In the genomic region with DNA sequence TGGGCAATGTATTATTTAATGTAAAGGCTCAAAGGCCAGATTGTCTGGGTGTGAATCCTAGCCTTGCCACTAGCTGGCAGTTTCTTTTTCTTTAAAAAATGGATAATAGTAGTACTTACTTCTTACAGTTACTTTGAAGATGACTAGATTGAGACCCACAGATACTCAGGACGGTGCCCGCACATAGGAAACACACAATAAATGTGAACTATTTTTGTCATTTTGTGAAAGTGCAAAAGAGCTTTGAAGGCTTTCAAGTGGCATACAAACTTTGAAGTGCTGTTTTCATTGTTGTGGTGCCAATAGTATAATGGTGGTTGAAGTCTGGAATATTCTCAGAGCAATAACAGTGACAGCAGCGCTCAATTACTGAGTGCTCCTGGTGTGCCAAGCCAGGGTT, we compare ENCODE assay signal across 22 cellular contexts.
DNase-seq lines count a peak whose midpoint lies in the region; ATAC-seq, FAIRE-seq and TF ChIP-seq lines count a peak whose summit lies in the region.
"Had no signal": no experiment of that assay in that cellular context is flagged by ENCODE, and none has a peak within 500 bp of the region (broad histone marks: within the 10 kb centered on the region; RNA-seq: fewer than 3 reads in every experiment).

No MANE protein-coding gene starts in this region.

- RAD21 ChIA-PET in GM12878 (lab: Charles Lee; ENCODE audit: unreplicated experiment), result interaction anchor here (0.9 kb wide), 1 partner anchor 167 kb away, joined by 3 read pairs; no protein-coding TSS in a partner anchor

- peaks cover 5% of the 10 kb centered on the region for H3K27me3 Mint-ChIP-seq in activated naive CD8-positive, alpha-beta T cell treated with anti-CD3 and anti-CD28 coated beads, Interleukin-2, amount 50 U/mL, for 24 hours
- peaks cover 33% of the 10 kb centered on the region for H3K27me3 Mint-ChIP-seq in activated naive CD8-positive, alpha-beta T cell treated with anti-CD3 and anti-CD28 coated beads for 36 hours

- BruUV-seq in GM12878 (replicated peaks; lab: Mats Ljungman, UMichigan), result no TSS peak

- H3K36me3 Mint-ChIP-seq in activated naive CD8-positive, alpha-beta T cell treated with anti-CD3 and anti-CD28 coated beads, Interleukin-2, amount 50 U/mL, for 24 hours (ENCODE audit: low read depth), result no peaks in the 10 kb centered on the region
- peaks cover 4% of the 10 kb centered on the region for H3K36me3 Mint-ChIP-seq in activated naive CD8-positive, alpha-beta T cell treated with anti-CD3 and anti-CD28 coated beads for 36 hours

- H3K9me2 ChIP-seq in Loucy (replicated peaks; ENCODE audit: low read depth, low read length), result no peaks in the 10 kb centered on the region

- H3K9me3 ChIP-seq in Loucy (ENCODE audit: insufficient read depth, low read depth, low read length) (no peaks in the 10 kb centered on the region), GM12878 (replicated peaks; ENCODE audit: control insufficient read depth, insufficient read depth, low read length) (no peaks in the 10 kb centered on the region; the same call in 2 of the 3 replicates)

- CTCF ChIA-PET in GM12878 (lab: Yijun Ruan, JAX), result interaction anchor here (2.2 kb wide), 1 partner anchor 462 kb away, joined by 9 read pairs; no protein-coding TSS in a partner anchor

- SMC1A ChIA-PET in GM12878 (lab: Charles Lee; ENCODE audit: uncharacterized antibody, unreplicated experiment), result no interaction called here

- H3K27ac ChIP-seq in GM12878 (ENCODE audit: control insufficient read depth, insufficient read depth), result no peak overlapping the region
- H3K27ac ChIP-seq: C4-2B, RWPE1 had no signal

- H3K4me1 ChIP-seq in Loucy (ENCODE audit: insufficient read depth, low read length, poor library complexity, severe bottlenecking) (no peaks in the 10 kb centered on the region), GM12878 (ENCODE audit: control insufficient read depth, insufficient read depth, low read length) (peaks cover 3% of the 10 kb centered on the region)

- TF ChIP-seq POLR2A in GM12878 (IDR thresholded peaks at IDR 0.05; ENCODE audit: low read depth, low read length), result no peak

- TF ChIP-seq EP300 in GM12878 (IDR thresholded peaks at IDR 0.05; ENCODE audit: borderline replicate concordance in 1 of 2, control insufficient read depth in 1 of 2, low read depth in 2 of 2, low read length in 2 of 2), result no peak

- H3K4me3 ChIP-seq in Loucy (ENCODE audit: low read length, poor library complexity, severe bottlenecking) (no peak overlapping the region), GM12878 (no peak overlapping the region)

- no peak overlapping the region for H3K4me3 Mint-ChIP-seq in activated naive CD8-positive, alpha-beta T cell treated with anti-CD3 and anti-CD28 coated beads, Interleukin-2, amount 50 U/mL, for 24 hours
- H3K4me3 Mint-ChIP-seq in activated naive CD8-positive, alpha-beta T cell treated with anti-CD3 and anti-CD28 coated beads for 36 hours, result no peak overlapping the region

- no peak for TF ChIP-seq RAD21 in GM12878 (IDR thresholded peaks at IDR 0.05; ENCODE audit: insufficient read depth, low read depth, low read length)

- peaks cover 5% of the 10 kb centered on the region for H3K9me3 Mint-ChIP-seq in activated naive CD8-positive, alpha-beta T cell treated with anti-CD3 and anti-CD28 coated beads, Interleukin-2, amount 50 U/mL, for 24 hours
- H3K9me3 Mint-ChIP-seq in activated naive CD8-positive, alpha-beta T cell treated with anti-CD3 and anti-CD28 coated beads for 36 hours, result peaks cover 8% of the 10 kb centered on the region

- intact Hi-C loops in GM12878 (cut with micrococcal nuclease; ENCODE audit: unreplicated experiment), result no loop called here

- in situ Hi-C loops in GM12878 (cut with MboI), result no loop called here

- no peaks in the 10 kb centered on the region for H3K36me3 ChIP-seq in Loucy (ENCODE audit: insufficient read depth, low read length)
- no peaks in the 10 kb centered on the region for H3K36me3 ChIP-seq in GM12878 (ENCODE audit: control insufficient read depth in 2 of 2, insufficient read depth in 2 of 2, low read length in 1 of 2)

- POLR2A ChIA-PET in GM12878 (lab: Charles Lee), result no interaction called here

- FAIRE-seq in GM12878 (lab: Jason Lieb, UNC), result no peak
- FAIRE-seq: G401.6, GM18507, H1 had no signal

- no peak overlapping the region for H3K4me2 ChIP-seq in Loucy (ENCODE audit: low read depth, low read length, poor library complexity, severe bottlenecking)
- H3K4me2 ChIP-seq in GM12878 (ENCODE audit: control insufficient read depth, insufficient read depth), result no peak overlapping the region

- no peaks in the 10 kb centered on the region for H3F3A ChIP-seq in Loucy (ENCODE audit: low read depth)

- H3K9ac ChIP-seq in Loucy (ENCODE audit: low read depth, low read length, poor library complexity, severe bottlenecking) (no peak overlapping the region), GM12878 (ENCODE audit: control insufficient read depth, insufficient read depth, low read length) (no peak overlapping the region)

- peak; percentile 15 for ATAC-seq in activated naive CD8-positive, alpha-beta T cell treated with anti-CD3 and anti-CD28 coated beads, Interleukin-2, amount 50 U/mL, for 24 hours
- ATAC-seq in GM12878 (peak; percentile 72), GM21529 (IDR thresholded peaks at IDR 0.05; ENCODE audit: unreplicated experiment) (no peak)
- ATAC-seq: PC-3 had no signal

- no peaks in the 10 kb centered on the region for H3K27me3 ChIP-seq in Loucy (ENCODE audit: insufficient read depth, low read length, poor library complexity, severe bottlenecking)
- H3K27me3 ChIP-seq in GM12878 (replicated peaks in 1 of 2; ENCODE audit: control insufficient read depth in 2 of 2, insufficient read depth in 2 of 2, low read length in 1 of 2), result no peaks in the 10 kb centered on the region

- no peak for DNase-seq in activated naive CD8-positive, alpha-beta T cell treated with anti-CD3 and anti-CD28 coated beads, Interleukin-2, amount 50 U/mL, for 24 hours
- no peak for DNase-seq in activated naive CD8-positive, alpha-beta T cell treated with anti-CD3 and anti-CD28 coated beads for 36 hours
- no peak for DNase-seq in GM12878 (ENCODE audit: low read depth, low spot score)
- no peak for DNase-seq in AG08396 (ENCODE audit: low spot score)
- DNase-seq in T-helper 1 cell, result no peak
- DNase-seq: ACHN, DMS 273 treated with DMSO at 0.1 percent for 48 hours, DND-41, KBM-7, NCI-H1417 treated with DMSO at 0.1 percent for 48 hours, NCI-H187 treated with DMSO at 0.1 percent for 48 hours, NCI-H226, NCI-H524, NCI-H82, PC-3 had no signal

- no peak overlapping the region for H3K27ac Mint-ChIP-seq in activated naive CD8-positive, alpha-beta T cell treated with anti-CD3 and anti-CD28 coated beads, Interleukin-2, amount 50 U/mL, for 24 hours
- no peak overlapping the region for H3K27ac Mint-ChIP-seq in activated naive CD8-positive, alpha-beta T cell treated with anti-CD3 and anti-CD28 coated beads for 36 hours

- H3K79me2 ChIP-seq in Loucy (ENCODE audit: insufficient read depth, low read length) (no peaks in the 10 kb centered on the region), GM12878 (ENCODE audit: control insufficient read depth, insufficient read depth, low read length) (no peaks in the 10 kb centered on the region)

- WGBS in GM12878 (ENCODE audit: insufficient coverage, insufficient replicate concordance, low lambda C conversion rate, missing lambda C conversion rate), result 43% methylated on average over 3 of the region's 3 CpGs

- peak; percentile 18; the same call in 1 of the 2 replicates for TF ChIP-seq CTCF in Loucy (conservative IDR thresholded peaks at IDR 0.05; ENCODE audit: low read length)
- no peak for TF ChIP-seq CTCF in GM12878 (IDR thresholded peaks at IDR 0.05 in 2 of 3, conservative IDR thresholded peaks at IDR 0.05 in 1 of 3; ENCODE audit: control insufficient read depth in 2 of 3, extremely low read depth in 1 of 3, insufficient read depth in 1 of 3, low read depth in 3 of 3, low read length in 3 of 3)

- H3K4me1 Mint-ChIP-seq in activated naive CD8-positive, alpha-beta T cell treated with anti-CD3 and anti-CD28 coated beads, Interleukin-2, amount 50 U/mL, for 24 hours, result peaks cover 15% of the 10 kb centered on the region
- H3K4me1 Mint-ChIP-seq in activated naive CD8-positive, alpha-beta T cell treated with anti-CD3 and anti-CD28 coated beads for 36 hours, result peaks cover 17% of the 10 kb centered on the region

- H2AFZ ChIP-seq in Loucy (ENCODE audit: low read length) (no peak overlapping the region), GM12878 (ENCODE audit: control insufficient read depth, low read depth, low read length) (no peak overlapping the region)

- H4K20me1 ChIP-seq in Loucy (ENCODE audit: insufficient read depth, low read length, poor library complexity, severe bottlenecking) (no peaks in the 10 kb centered on the region), GM12878 (ENCODE audit: control insufficient read depth, insufficient read depth) (no peaks in the 10 kb centered on the region)

TF ChIP-seq in GM12878, 131 proteins besides CTCF, POLR2A, EP300 and RAD21 (continues in another document):
- TF ChIP-seq NBN (IDR thresholded peaks at IDR 0.05) (no peak), PAX8 (IDR thresholded peaks at IDR 0.05) (no peak), FOXK2 (IDR thresholded peaks at IDR 0.05) (no peak), RUNX3 (IDR thresholded peaks at IDR 0.05; ENCODE audit: low read length) (peak; percentile 20; the same call in 1 of the 2 replicates), KLF5 (IDR thresholded peaks at IDR 0.05; ENCODE audit: partially characterized antibody) (no peak), TCF7 (IDR thresholded peaks at IDR 0.05; ENCODE audit: borderline replicate concordance) (peak; percentile 45; the same call in 1 of the 2 replicates), ASH2L (IDR thresholded peaks at IDR 0.05; ENCODE audit: borderline replicate concordance, low read depth) (no peak)
- TF ChIP-seq, protein P1, sequence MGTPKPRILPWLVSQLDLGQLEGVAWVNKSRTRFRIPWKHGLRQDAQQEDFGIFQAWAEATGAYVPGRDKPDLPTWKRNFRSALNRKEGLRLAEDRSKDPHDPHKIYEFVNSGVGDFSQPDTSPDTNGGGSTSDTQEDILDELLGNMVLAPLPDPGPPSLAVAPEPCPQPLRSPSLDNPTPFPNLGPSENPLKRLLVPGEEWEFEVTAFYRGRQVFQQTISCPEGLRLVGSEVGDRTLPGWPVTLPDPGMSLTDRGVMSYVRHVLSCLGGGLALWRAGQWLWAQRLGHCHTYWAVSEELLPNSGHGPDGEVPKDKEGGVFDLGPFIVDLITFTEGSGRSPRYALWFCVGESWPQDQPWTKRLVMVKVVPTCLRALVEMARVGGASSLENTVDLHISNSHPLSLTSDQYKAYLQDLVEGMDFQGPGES (IDR thresholded peaks at IDR 0.05), result no peak
